ENCODE assay signal across 8 cellular contexts in the genomic region with DNA sequence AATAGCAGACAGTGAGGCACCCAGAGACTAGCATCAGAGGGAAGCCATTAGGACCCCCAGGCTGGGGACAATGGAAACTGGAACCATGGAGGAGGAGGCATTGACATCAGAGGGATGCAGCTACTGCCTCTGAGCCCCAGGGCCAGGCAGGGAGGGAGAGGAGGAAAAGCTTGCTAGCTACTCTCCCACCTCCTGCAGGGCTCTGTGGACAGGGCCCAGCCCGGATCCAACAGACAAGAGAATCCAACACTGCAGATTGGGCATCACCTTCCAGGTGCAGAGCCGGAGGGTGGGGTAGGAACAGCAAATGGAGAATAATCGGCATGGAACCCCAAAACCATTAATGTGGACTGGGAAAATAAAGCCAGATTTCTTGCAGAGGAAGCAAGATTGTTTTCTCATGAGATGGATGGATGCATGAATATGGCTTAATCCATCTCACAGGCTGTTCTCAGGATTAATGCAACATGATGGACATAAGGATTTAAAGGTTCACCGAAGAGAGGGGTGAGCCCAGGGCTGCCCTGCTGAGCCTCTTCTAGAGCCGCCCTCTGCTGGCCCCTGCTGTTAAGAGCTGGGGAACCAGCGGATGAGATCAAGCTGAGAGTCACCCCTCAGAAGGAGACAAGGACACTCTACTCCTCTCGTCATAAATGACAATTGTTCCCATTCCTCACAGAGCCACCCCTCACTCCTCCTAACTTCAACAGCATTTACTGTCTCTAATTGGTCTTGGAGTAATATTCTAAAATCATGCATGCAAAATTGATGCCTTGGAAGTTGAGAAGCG. TPM values are rescaled to one million over a fixed set of nuclear protein-coding genes. Genes with fewer than 3 reads are reported as not detected.
A peak's percentile ranks its signal among the peaks of the same experiment; 100 is the strongest.
DNase-seq lines count a peak whose midpoint lies in the region; ATAC-seq and TF ChIP-seq lines count a peak whose summit lies in the region.

No MANE protein-coding gene starts in this region.

- 66 to 74% (median 67%) methylated on average over 8 of the region's 8 CpGs for WGBS in spleen, 5 donors

- ATAC-seq in GM18517 (IDR thresholded peaks at IDR 0.05; ENCODE audit: unreplicated experiment), result no peak
- ATAC-seq in HG02588 (IDR thresholded peaks at IDR 0.05; ENCODE audit: unreplicated experiment), result no peak

- no peak for TF ChIP-seq POLR2A in NB4 (IDR thresholded peaks at IDR 0.05; ENCODE audit: extremely low read depth, insufficient read length)
- no peak for TF ChIP-seq POLR2A in spleen (IDR thresholded peaks at IDR 0.05)

- H3K4me3 Mint-ChIP-seq in neural crest cell, result no peak overlapping the region

- H3K36me3 Mint-ChIP-seq in neural crest cell (ENCODE audit: low read depth), result no peaks in the 10 kb centered on the region

- H3K27me3 Mint-ChIP-seq in neural crest cell (ENCODE audit: low read depth), result peaks cover 6% of the 10 kb centered on the region

- H3K27ac ChIP-seq in brain microvascular endothelial cell (no peak overlapping the region), spleen (no peak overlapping the region)

- in situ Hi-C loops in brain microvascular endothelial cell (cut with HindIII; ENCODE audit: low pct_ligation_motif_present, low sequenced_read_pairs), result no loop called here

- H3K4me3 ChIP-seq in NB4 (ENCODE audit: low read depth, low read length), result no peak overlapping the region
- no peak overlapping the region for H3K4me3 ChIP-seq in brain microvascular endothelial cell (ENCODE audit: low read depth, low read length)
- no peak overlapping the region for H3K4me3 ChIP-seq in spleen

- no peaks in the 10 kb centered on the region for H3K9me3 Mint-ChIP-seq in neural crest cell

- DNase-seq in GM10266 (ENCODE audit: extremely low spot score) (no peak), NB4 (ENCODE audit: low read depth) (peak; percentile 42), brain microvascular endothelial cell (peak; percentile 18), neural crest cell (ENCODE audit: low read depth, low spot score) (no peak), spleen (no peak), NCI-H128 (lab: John Stamatoyannopoulos, UW; ENCODE audit: unreplicated experiment) (no peak)

- intact Hi-C loops in spleen (cut with DNase I; ENCODE audit: low total_unique reads), result no loop called here

- H3K27ac Mint-ChIP-seq in neural crest cell (ENCODE audit: unreplicated experiment), result no peak overlapping the region

- TF ChIP-seq CTCF in GM10266 (IDR thresholded peaks at IDR 0.05; ENCODE audit: control insufficient read depth, insufficient read depth, low read depth, missing control alignments), result peak; percentile 31
- peak; percentile 29 for TF ChIP-seq CTCF in NB4 (IDR thresholded peaks at IDR 0.05; ENCODE audit: low read depth, low read length)
- TF ChIP-seq CTCF in brain microvascular endothelial cell (IDR thresholded peaks at IDR 0.05; ENCODE audit: low read depth, low read length, missing control alignments), result peak; percentile 72
- TF ChIP-seq CTCF in neural crest cell (conservative IDR thresholded peaks at IDR 0.05), result peak; percentile 46
- TF ChIP-seq CTCF in spleen (IDR thresholded peaks at IDR 0.05 in 8 of 11, conservative IDR thresholded peaks at IDR 0.05 in 3 of 11), result peak in 2 of 11 experiments; percentile 11 to 22

- H3K27me3 ChIP-seq in brain microvascular endothelial cell (replicated peaks), result no peaks in the 10 kb centered on the region
- peaks cover 0 to 25% (median 0%) of the 10 kb centered on the region in 7 donors for H3K27me3 ChIP-seq in spleen (replicated peaks in 1 of 7)

- no peaks in the 10 kb centered on the region for H3K4me1 ChIP-seq in spleen

- H3K9me3 ChIP-seq in spleen, result no peaks in the 10 kb centered on the region

- H3K36me3 ChIP-seq in brain microvascular endothelial cell (replicated peaks) (no peaks in the 10 kb centered on the region), spleen (no peaks in the 10 kb centered on the region)

- H3K4me1 Mint-ChIP-seq in neural crest cell, result peaks cover 15% of the 10 kb centered on the region

RNA-seq across cellular contexts. Expression of gene DNAH3, which starts 48.8 kb away (rescaled TPM):
- total RNA-seq in neural crest cell (0.07 and 0.41 TPM in 2 replicates), spleen (not detected)
- under 1 TPM in 2 of 3 donors, not detected in 1; 0.02 to 0.03 TPM for polyA plus RNA-seq in spleen

RNA-seq across cellular contexts. Expression of gene LDAF1, which starts 56.6 kb away (rescaled TPM):
- 25.4 and 26.9 TPM in 2 replicates for total RNA-seq in neural crest cell
- total RNA-seq in spleen, result 10 to 100 TPM in 6 of 7 donors, 1 to 10 TPM in 1; 9.3 to 22.1 (median 13.3) TPM
- 10 to 100 TPM in 1 of 3 donors, 1 to 10 TPM in 2; 6.3 to 12.3 (median 7.7) TPM for polyA plus RNA-seq in spleen

Comparison
In these comparisons a context has a peak if more than half of its experiments do, and no peak if none do; other contexts are left out.
1. DNase-seq: peak in NB4 (single experiment) and brain microvascular endothelial cell (single experiment); none in GM10266 (single experiment), neural crest cell (single experiment), spleen (single experiment) and NCI-H128 (single experiment).